In the genomic region with DNA sequence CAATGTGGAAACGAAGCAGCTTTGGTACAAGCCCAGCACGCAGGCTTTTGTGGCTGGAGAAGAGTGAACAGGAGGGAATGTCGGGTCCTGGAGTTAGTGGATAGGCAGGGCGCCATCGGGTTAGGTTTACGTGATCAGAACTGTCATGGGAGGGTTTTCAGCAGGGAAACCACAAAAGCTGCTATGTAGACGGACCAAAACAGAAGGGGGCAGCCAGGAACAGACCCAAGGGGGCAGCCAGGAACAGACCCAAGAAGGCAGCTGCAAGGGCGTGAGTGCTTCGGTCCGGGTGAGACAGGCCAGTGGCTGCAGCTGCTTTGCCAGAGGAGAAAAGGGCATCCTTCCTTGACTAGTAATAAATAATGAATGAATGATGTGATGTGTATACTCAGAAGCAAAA, we compare ENCODE assay signal across 15 cellular contexts.
"Had no signal": no experiment of that assay in that cellular context is flagged by ENCODE, and none has a peak within 500 bp of the region (broad histone marks: within the 10 kb centered on the region; RNA-seq: fewer than 3 reads in every experiment).

No MANE protein-coding gene starts in this region.

- H3K4me1 Mint-ChIP-seq: naive thymus-derived CD8-positive, alpha-beta T cell; stimulated activated memory B cell treated with anti-CD40 and anti-IgM and Interleukin-4, amounts not matched to agents 10 μg/mL and 1 μg/mL and 100 μg/mL, for 72 hours had no signal

- H3K4me3 ChIP-seq: esophagus muscularis mucosa, gastrocnemius medialis, smooth muscle cell had no signal

- H3K9me3 ChIP-seq: esophagus muscularis mucosa, gastrocnemius medialis, neutrophil had no signal

- H3K27me3 ChIP-seq: esophagus muscularis mucosa, gastrocnemius medialis, neutrophil had no signal

- DNase-seq: central memory CD4-positive, alpha-beta T cell; effector memory CD8-positive, alpha-beta T cell; gastrocnemius medialis; mesendoderm; naive thymus-derived CD8-positive, alpha-beta T cell; right cardiac atrium; stimulated activated CD4-positive, alpha-beta T cell treated with anti-CD3 and anti-CD28 coated beads, Interleukin-4, amount 100 ng/mL, for 1 hour; stimulated activated CD8-positive, alpha-beta memory T cell treated with anti-CD3 and anti-CD28 coated beads, Interleukin-4, amount 100 ng/mL, for 48 hours; trophoblast cell had no signal

- H3K4me3 Mint-ChIP-seq: effector memory CD8-positive, alpha-beta T cell; naive thymus-derived CD8-positive, alpha-beta T cell; stimulated activated memory B cell treated with anti-CD40 and anti-IgM and Interleukin-4, amounts not matched to agents 10 μg/mL and 1 μg/mL and 100 μg/mL, for 72 hours; stimulated activated naive CD8-positive, alpha-beta T cell treated with anti-CD3 and anti-CD28 coated beads, Interleukin-15, Interleukin-2, amounts not matched to agents 100 ng/mL and 50 ng/mL, for 24 hours had no signal

- H3K27ac Mint-ChIP-seq: effector memory CD8-positive, alpha-beta T cell; stimulated activated memory B cell treated with anti-CD40 and anti-IgM and Interleukin-4, amounts not matched to agents 10 μg/mL and 1 μg/mL and 100 μg/mL, for 72 hours; stimulated activated naive CD8-positive, alpha-beta T cell treated with anti-CD3 and anti-CD28 coated beads, Interleukin-15, Interleukin-2, amounts not matched to agents 100 ng/mL and 50 ng/mL, for 24 hours had no signal

- H3K9me3 Mint-ChIP-seq: effector memory CD8-positive, alpha-beta T cell; naive thymus-derived CD8-positive, alpha-beta T cell; stimulated activated memory B cell treated with anti-CD40 and anti-IgM and Interleukin-4, amounts not matched to agents 10 μg/mL and 1 μg/mL and 100 μg/mL, for 72 hours; stimulated activated naive CD8-positive, alpha-beta T cell treated with anti-CD3 and anti-CD28 coated beads, Interleukin-15, Interleukin-2, amounts not matched to agents 100 ng/mL and 50 ng/mL, for 24 hours had no signal

- ATAC-seq: effector memory CD8-positive, alpha-beta T cell; gastrocnemius medialis; naive thymus-derived CD8-positive, alpha-beta T cell; right cardiac atrium; stimulated activated memory B cell treated with anti-CD40 and anti-IgM and Interleukin-4, amounts not matched to agents 10 μg/mL and 1 μg/mL and 100 μg/mL, for 72 hours had no signal

- H3K4me1 ChIP-seq: gastrocnemius medialis had no signal

- H3K27ac ChIP-seq: epithelial cell of prostate, esophagus muscularis mucosa, gastrocnemius medialis, neutrophil had no signal

- H3K27me3 Mint-ChIP-seq: effector memory CD8-positive, alpha-beta T cell; naive thymus-derived CD8-positive, alpha-beta T cell; stimulated activated memory B cell treated with anti-CD40 and anti-IgM and Interleukin-4, amounts not matched to agents 10 μg/mL and 1 μg/mL and 100 μg/mL, for 72 hours; stimulated activated naive CD8-positive, alpha-beta T cell treated with anti-CD3 and anti-CD28 coated beads, Interleukin-15, Interleukin-2, amounts not matched to agents 100 ng/mL and 50 ng/mL, for 24 hours had no signal
